ENCODE assay signal across 8 cellular contexts in genomic region chrX:118346258-118347094, GRCh38. TPM values are rescaled to one million over a fixed set of nuclear protein-coding genes. Genes with fewer than 3 reads are reported as not detected.
DNase-seq lines count a peak whose midpoint lies in the region; ATAC-seq and TF ChIP-seq lines count a peak whose summit lies in the region.

No MANE protein-coding gene starts in this region.

- H3K4me3 Mint-ChIP-seq in GM23338, result peak overlapping the region; percentile 92
- H3K4me3 Mint-ChIP-seq in central memory CD8-positive, alpha-beta T cell, result peak overlapping the region; percentile 100

- H3K9ac ChIP-seq in ES-I3 (ENCODE audit: low read depth, low read length) (peak overlapping the region; percentile 88), MM.1S (ENCODE audit: low read length) (peak overlapping the region; percentile 77), liver (ENCODE audit: low read depth in 1 of 2, low read length in 2 of 2) (peak overlapping the region; percentile 69 to 86)

- TF ChIP-seq CTCF in GM23338 (conservative IDR thresholded peaks at IDR 0.05; ENCODE audit: low read depth in 2 of 2) (no peak), MM.1S (IDR thresholded peaks at IDR 0.05; ENCODE audit: low read length) (no peak), liver (IDR thresholded peaks at IDR 0.05; ENCODE audit: low read depth, low read length, missing input control) (no peak)

- H3K36me3 Mint-ChIP-seq in GM23338 (ENCODE audit: low read depth), result no peaks in the 10 kb centered on the region
- H3K36me3 Mint-ChIP-seq in central memory CD8-positive, alpha-beta T cell (ENCODE audit: insufficient read depth), result peaks cover 10% of the 10 kb centered on the region

- H3K4me1 ChIP-seq in ES-I3 (ENCODE audit: insufficient read depth, low read length) (peaks cover 10% of the 10 kb centered on the region), GM23338 (ENCODE audit: insufficient read depth) (peaks cover 10% of the 10 kb centered on the region), MM.1S (ENCODE audit: low read length) (peaks cover 10% of the 10 kb centered on the region; the same call in 1 of the 2 replicates), liver (ENCODE audit: control insufficient read depth in 4 of 4, insufficient read depth in 4 of 4, low read length in 3 of 4) (peaks cover 1 to 18% (median 12%) of the 10 kb centered on the region in 4 donors)

- peaks cover 7% of the 10 kb centered on the region for H3K27me3 ChIP-seq in GM23338 (ENCODE audit: insufficient read depth)
- H3K27me3 ChIP-seq in MM.1S (replicated peaks; ENCODE audit: insufficient read depth, low read length), result no peaks in the 10 kb centered on the region
- H3K27me3 ChIP-seq in liver (ENCODE audit: control insufficient read depth in 4 of 4, insufficient read depth in 4 of 4, low read length in 3 of 4), result no peaks in the 10 kb centered on the region

- peak; percentile 36 for DNase-seq in GM23338 (ENCODE audit: low spot score)
- DNase-seq in MM.1S, result peak; percentile 30
- DNase-seq in central memory CD8-positive, alpha-beta T cell (ENCODE audit: low spot score in 2 of 2), result peak; percentile 19 to 27
- DNase-seq in stimulated activated CD4-positive, alpha-beta T cell treated with anti-CD3 and anti-CD28 coated beads, TNF-alpha, amount 100 ng/mL, for 24 hours (ENCODE audit: low read depth in 3 of 3), result peak in 2 of 3 experiments; percentile 13 to 42
- no peak for DNase-seq in SIG-M5 (lab: John Stamatoyannopoulos, UW)

- TF ChIP-seq RAD21 in liver (IDR thresholded peaks at IDR 0.05), result no peak

- H4K20me1 ChIP-seq in GM23338 (replicated peaks; ENCODE audit: insufficient read depth) (peaks cover 5% of the 10 kb centered on the region; the same call in 1 of the 2 replicates), MM.1S (ENCODE audit: insufficient read depth, low read length) (no peaks in the 10 kb centered on the region)

- no peaks in the 10 kb centered on the region for H3K9me3 Mint-ChIP-seq in GM23338
- no peaks in the 10 kb centered on the region for H3K9me3 Mint-ChIP-seq in central memory CD8-positive, alpha-beta T cell

- H3K4me1 Mint-ChIP-seq in GM23338, result peaks cover 18% of the 10 kb centered on the region
- peaks cover 30% of the 10 kb centered on the region for H3K4me1 Mint-ChIP-seq in central memory CD8-positive, alpha-beta T cell

- H3F3A ChIP-seq in GM23338 (replicated peaks; ENCODE audit: low read depth) (no peaks in the 10 kb centered on the region), MM.1S (ENCODE audit: insufficient read depth, low read length) (peaks cover 13% of the 10 kb centered on the region; the same call in 1 of the 2 replicates)

- under 1% methylated on average over 51 of the region's 51 CpGs for WGBS in liver

- H3K27ac ChIP-seq in GM23338 (ENCODE audit: low read depth) (peak overlapping the region; percentile 91), MM.1S (ENCODE audit: low read length) (peak overlapping the region; percentile 82; the same call in 1 of the 2 replicates), liver (ENCODE audit: low read depth in 1 of 2, low read length in 2 of 2) (peak overlapping the region; percentile 84 to 92)

- H3K9me3 ChIP-seq in ES-I3 (ENCODE audit: control insufficient read depth, insufficient read depth, low read length), result no peaks in the 10 kb centered on the region
- no peaks in the 10 kb centered on the region for H3K9me3 ChIP-seq in MM.1S (replicated peaks; ENCODE audit: insufficient read depth, low read length)
- no peaks in the 10 kb centered on the region for H3K9me3 ChIP-seq in liver (ENCODE audit: control insufficient read depth in 4 of 4, low read length in 3 of 4)

- H3K36me3 ChIP-seq in ES-I3 (ENCODE audit: insufficient read depth, low read length) (no peaks in the 10 kb centered on the region), GM23338 (ENCODE audit: insufficient read depth) (no peaks in the 10 kb centered on the region), MM.1S (replicated peaks; ENCODE audit: insufficient read depth, low read length) (no peaks in the 10 kb centered on the region), liver (ENCODE audit: control insufficient read depth in 4 of 4, insufficient read depth in 3 of 4, low read depth in 1 of 4, low read length in 3 of 4) (no peaks in the 10 kb centered on the region)

- no peak overlapping the region for H2AFZ ChIP-seq in GM23338
- H2AFZ ChIP-seq in MM.1S (ENCODE audit: low read length), result peak overlapping the region; percentile 80

- ATAC-seq in GM23338, result peak; percentile 33
- ATAC-seq in activated CD4-positive, CD25-positive, alpha-beta regulatory T cell treated with anti-CD3 and anti-CD28 coated beads, Interleukin-2, amount 50 U/mL, for 24 hours, result peak; percentile 28 to 42
- peak; percentile 37 for ATAC-seq in central memory CD8-positive, alpha-beta T cell (replicated peaks; ENCODE audit: extremely low read depth, poor library complexity, severe bottlenecking)

- H3K79me2 ChIP-seq in GM23338 (replicated peaks; ENCODE audit: insufficient read depth) (peaks cover 47% of the 10 kb centered on the region), MM.1S (ENCODE audit: low read length) (peaks cover 44% of the 10 kb centered on the region)

- peak overlapping the region; percentile 90 for H3K4me2 ChIP-seq in GM23338
- peak overlapping the region; percentile 51; the same call in 1 of the 2 replicates for H3K4me2 ChIP-seq in MM.1S (ENCODE audit: low read depth, low read length)

- H3K27me3 Mint-ChIP-seq in GM23338 (ENCODE audit: insufficient read depth, low read depth, poor library complexity), result peaks cover 4% of the 10 kb centered on the region
- H3K27me3 Mint-ChIP-seq in central memory CD8-positive, alpha-beta T cell, result no peaks in the 10 kb centered on the region

- peak overlapping the region; percentile 97 for H3K27ac Mint-ChIP-seq in GM23338
- peak overlapping the region; percentile 99 for H3K27ac Mint-ChIP-seq in central memory CD8-positive, alpha-beta T cell (ENCODE audit: low read depth)

- peak overlapping the region; percentile 80 for H3K4me3 ChIP-seq in GM23338
- peak overlapping the region; percentile 69 for H3K4me3 ChIP-seq in MM.1S (ENCODE audit: low read length)
- H3K4me3 ChIP-seq in liver (ENCODE audit: low read depth in 1 of 3, low read length in 3 of 3), result peak overlapping the region; percentile 79 to 84 (median 83)

- H3K9me2 ChIP-seq in GM23338 (ENCODE audit: insufficient read depth), result no peaks in the 10 kb centered on the region
- no peaks in the 10 kb centered on the region for H3K9me2 ChIP-seq in MM.1S (replicated peaks; ENCODE audit: insufficient read depth, low read length)

TF ChIP-seq in GM23338, 12 proteins besides CTCF, POLR2A, EP300 and RAD21:
- TF ChIP-seq STAT1 (IDR thresholded peaks at IDR 0.05; ENCODE audit: unreplicated experiment), result no peak
- TF ChIP-seq ZNF331 (CRISPR knock-in tag; IDR thresholded peaks at IDR 0.05; ENCODE audit: low read depth), result no peak
- TF ChIP-seq ETS1 (IDR thresholded peaks at IDR 0.05), result no peak

TF ChIP-seq in liver, 16 proteins besides CTCF, POLR2A, EP300 and RAD21:
- TF ChIP-seq JUND (IDR thresholded peaks at IDR 0.05) (no peak), YY1 (IDR thresholded peaks at IDR 0.05) (peak; percentile 66), NR2F2 (IDR thresholded peaks at IDR 0.05) (no peak), HNF4A (conservative IDR thresholded peaks at IDR 0.05) (no peak), RXRA (IDR thresholded peaks at IDR 0.05) (no peak)

RNA-seq across cellular contexts. Expression of gene WDR44, which starts 0.6 kb away (rescaled TPM):
- 17.5 and 20.7 TPM in 2 replicates for total RNA-seq in GM23338 (2014; rRNA removed; shearing (Covaris generic))
- polyA plus RNA-seq in GM23338 (2016; fragmentation: Nextera tagmentation; extraction: Ambion mirVana) (19.5 and 21.0 TPM in 2 replicates), liver (1 to 10 TPM; 3.9 to 4.1 TPM)
- total RNA-seq in liver, result 1 to 10 TPM; 6.9 to 7.5 TPM
